1 cellular context compared by ENCODE assay signal in genomic region chr2:38146302-38146916, GRCh38.
A peak's percentile ranks its signal among the peaks of the same experiment; 100 is the strongest.
TF ChIP-seq lines count a peak whose summit lies in the region.

No MANE protein-coding gene starts in this region.

TF ChIP-seq in K562, 482 proteins besides CTCF, POLR2A, EP300 and RAD21 (continued from another document and continues in another):
- TF ChIP-seq, protein P1, sequence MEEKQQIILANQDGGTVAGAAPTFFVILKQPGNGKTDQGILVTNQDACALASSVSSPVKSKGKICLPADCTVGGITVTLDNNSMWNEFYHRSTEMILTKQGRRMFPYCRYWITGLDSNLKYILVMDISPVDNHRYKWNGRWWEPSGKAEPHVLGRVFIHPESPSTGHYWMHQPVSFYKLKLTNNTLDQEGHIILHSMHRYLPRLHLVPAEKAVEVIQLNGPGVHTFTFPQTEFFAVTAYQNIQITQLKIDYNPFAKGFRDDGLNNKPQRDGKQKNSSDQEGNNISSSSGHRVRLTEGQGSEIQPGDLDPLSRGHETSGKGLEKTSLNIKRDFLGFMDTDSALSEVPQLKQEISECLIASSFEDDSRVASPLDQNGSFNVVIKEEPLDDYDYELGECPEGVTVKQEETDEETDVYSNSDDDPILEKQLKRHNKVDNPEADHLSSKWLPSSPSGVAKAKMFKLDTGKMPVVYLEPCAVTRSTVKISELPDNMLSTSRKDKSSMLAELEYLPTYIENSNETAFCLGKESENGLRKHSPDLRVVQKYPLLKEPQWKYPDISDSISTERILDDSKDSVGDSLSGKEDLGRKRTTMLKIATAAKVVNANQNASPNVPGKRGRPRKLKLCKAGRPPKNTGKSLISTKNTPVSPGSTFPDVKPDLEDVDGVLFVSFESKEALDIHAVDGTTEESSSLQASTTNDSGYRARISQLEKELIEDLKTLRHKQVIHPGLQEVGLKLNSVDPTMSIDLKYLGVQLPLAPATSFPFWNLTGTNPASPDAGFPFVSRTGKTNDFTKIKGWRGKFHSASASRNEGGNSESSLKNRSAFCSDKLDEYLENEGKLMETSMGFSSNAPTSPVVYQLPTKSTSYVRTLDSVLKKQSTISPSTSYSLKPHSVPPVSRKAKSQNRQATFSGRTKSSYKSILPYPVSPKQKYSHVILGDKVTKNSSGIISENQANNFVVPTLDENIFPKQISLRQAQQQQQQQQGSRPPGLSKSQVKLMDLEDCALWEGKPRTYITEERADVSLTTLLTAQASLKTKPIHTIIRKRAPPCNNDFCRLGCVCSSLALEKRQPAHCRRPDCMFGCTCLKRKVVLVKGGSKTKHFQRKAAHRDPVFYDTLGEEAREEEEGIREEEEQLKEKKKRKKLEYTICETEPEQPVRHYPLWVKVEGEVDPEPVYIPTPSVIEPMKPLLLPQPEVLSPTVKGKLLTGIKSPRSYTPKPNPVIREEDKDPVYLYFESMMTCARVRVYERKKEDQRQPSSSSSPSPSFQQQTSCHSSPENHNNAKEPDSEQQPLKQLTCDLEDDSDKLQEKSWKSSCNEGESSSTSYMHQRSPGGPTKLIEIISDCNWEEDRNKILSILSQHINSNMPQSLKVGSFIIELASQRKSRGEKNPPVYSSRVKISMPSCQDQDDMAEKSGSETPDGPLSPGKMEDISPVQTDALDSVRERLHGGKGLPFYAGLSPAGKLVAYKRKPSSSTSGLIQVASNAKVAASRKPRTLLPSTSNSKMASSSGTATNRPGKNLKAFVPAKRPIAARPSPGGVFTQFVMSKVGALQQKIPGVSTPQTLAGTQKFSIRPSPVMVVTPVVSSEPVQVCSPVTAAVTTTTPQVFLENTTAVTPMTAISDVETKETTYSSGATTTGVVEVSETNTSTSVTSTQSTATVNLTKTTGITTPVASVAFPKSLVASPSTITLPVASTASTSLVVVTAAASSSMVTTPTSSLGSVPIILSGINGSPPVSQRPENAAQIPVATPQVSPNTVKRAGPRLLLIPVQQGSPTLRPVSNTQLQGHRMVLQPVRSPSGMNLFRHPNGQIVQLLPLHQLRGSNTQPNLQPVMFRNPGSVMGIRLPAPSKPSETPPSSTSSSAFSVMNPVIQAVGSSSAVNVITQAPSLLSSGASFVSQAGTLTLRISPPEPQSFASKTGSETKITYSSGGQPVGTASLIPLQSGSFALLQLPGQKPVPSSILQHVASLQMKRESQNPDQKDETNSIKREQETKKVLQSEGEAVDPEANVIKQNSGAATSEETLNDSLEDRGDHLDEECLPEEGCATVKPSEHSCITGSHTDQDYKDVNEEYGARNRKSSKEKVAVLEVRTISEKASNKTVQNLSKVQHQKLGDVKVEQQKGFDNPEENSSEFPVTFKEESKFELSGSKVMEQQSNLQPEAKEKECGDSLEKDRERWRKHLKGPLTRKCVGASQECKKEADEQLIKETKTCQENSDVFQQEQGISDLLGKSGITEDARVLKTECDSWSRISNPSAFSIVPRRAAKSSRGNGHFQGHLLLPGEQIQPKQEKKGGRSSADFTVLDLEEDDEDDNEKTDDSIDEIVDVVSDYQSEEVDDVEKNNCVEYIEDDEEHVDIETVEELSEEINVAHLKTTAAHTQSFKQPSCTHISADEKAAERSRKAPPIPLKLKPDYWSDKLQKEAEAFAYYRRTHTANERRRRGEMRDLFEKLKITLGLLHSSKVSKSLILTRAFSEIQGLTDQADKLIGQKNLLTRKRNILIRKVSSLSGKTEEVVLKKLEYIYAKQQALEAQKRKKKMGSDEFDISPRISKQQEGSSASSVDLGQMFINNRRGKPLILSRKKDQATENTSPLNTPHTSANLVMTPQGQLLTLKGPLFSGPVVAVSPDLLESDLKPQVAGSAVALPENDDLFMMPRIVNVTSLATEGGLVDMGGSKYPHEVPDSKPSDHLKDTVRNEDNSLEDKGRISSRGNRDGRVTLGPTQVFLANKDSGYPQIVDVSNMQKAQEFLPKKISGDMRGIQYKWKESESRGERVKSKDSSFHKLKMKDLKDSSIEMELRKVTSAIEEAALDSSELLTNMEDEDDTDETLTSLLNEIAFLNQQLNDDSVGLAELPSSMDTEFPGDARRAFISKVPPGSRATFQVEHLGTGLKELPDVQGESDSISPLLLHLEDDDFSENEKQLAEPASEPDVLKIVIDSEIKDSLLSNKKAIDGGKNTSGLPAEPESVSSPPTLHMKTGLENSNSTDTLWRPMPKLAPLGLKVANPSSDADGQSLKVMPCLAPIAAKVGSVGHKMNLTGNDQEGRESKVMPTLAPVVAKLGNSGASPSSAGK (IDR thresholded peaks at IDR 0.05), result peak; percentile 63
- TF ChIP-seq, protein P2, sequence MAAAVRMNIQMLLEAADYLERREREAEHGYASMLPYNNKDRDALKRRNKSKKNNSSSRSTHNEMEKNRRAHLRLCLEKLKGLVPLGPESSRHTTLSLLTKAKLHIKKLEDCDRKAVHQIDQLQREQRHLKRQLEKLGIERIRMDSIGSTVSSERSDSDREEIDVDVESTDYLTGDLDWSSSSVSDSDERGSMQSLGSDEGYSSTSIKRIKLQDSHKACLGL (CRISPR knock-in tag; IDR thresholded peaks at IDR 0.05; ENCODE audit: borderline replicate concordance, poor library complexity, severe bottlenecking), result no peak
- TF ChIP-seq BHLHE40 (IDR thresholded peaks at IDR 0.05; ENCODE audit: low read length) (peak; percentile 52; the same call in 1 of the 2 replicates), ZNF175 (CRISPR knock-in tag; IDR thresholded peaks at IDR 0.05; ENCODE audit: low read depth) (0 out of 2 replicates have a peak, but pooled peaks have one; percentile 8), MEIS2 (IDR thresholded peaks at IDR 0.05; ENCODE audit: partially characterized antibody) (peak; percentile 45), ZNF253 (CRISPR knock-in tag; conservative IDR thresholded peaks at IDR 0.05) (no peak), ETV1 (tag; conservative IDR thresholded peaks at IDR 0.05; ENCODE audit: low read depth) (peak; percentile 56), SNAPC5 (CRISPR knock-in tag; IDR thresholded peaks at IDR 0.05) (no peak), CREM (IDR thresholded peaks at IDR 0.05; ENCODE audit: low read depth) (peak; percentile 69), KLF13 (tag; IDR thresholded peaks at IDR 0.05; ENCODE audit: borderline replicate concordance, low read depth) (peak; percentile 22; the same call in 1 of the 2 replicates), RBM39 (optimal IDR thresholded peaks at IDR 0.05; ENCODE audit: low read depth, low read length) (no peak), PBX2 (CRISPR knock-in tag; IDR thresholded peaks at IDR 0.05; ENCODE audit: low read depth) (no peak), PBX2 (tag; conservative IDR thresholded peaks at IDR 0.05; ENCODE audit: low read depth) (peak; percentile 58), PHB2 (IDR thresholded peaks at IDR 0.05; ENCODE audit: low read depth) (no peak), DMBX1 (CRISPR knock-in tag; IDR thresholded peaks at IDR 0.05; ENCODE audit: borderline replicate concordance) (peak; percentile 13; the same call in 1 of the 2 replicates), LEF1 (IDR thresholded peaks at IDR 0.05) (peak; percentile 77; the same call in 1 of the 2 replicates), MAZ (CRISPR knock-in tag; conservative IDR thresholded peaks at IDR 0.05 in 1 of 2, IDR thresholded peaks at IDR 0.05 in 1 of 2) (peak in 1 of 2 experiments; percentile 4; a peak in 1 of 4 replicates), SOX6 (IDR thresholded peaks at IDR 0.05) (peak; percentile 8; the same call in 1 of the 2 replicates), CBX3 (IDR thresholded peaks at IDR 0.05; ENCODE audit: borderline replicate concordance in 1 of 2, low read length in 2 of 2) (peak in 1 of 2 experiments; percentile 12; a peak in 1 of 3 replicates), MBD2 (IDR thresholded peaks at IDR 0.05; ENCODE audit: borderline replicate concordance, low read depth) (0 out of 2 replicates have a peak, but pooled peaks have one; percentile 27), TEAD2 (tag; IDR thresholded peaks at IDR 0.05) (0 out of 2 replicates have a peak, but pooled peaks have one; percentile 7), ZNF140 (CRISPR knock-in tag; IDR thresholded peaks at IDR 0.05) (no peak), ARID1B (IDR thresholded peaks at IDR 0.05) (no peak), CREBBP (IDR thresholded peaks at IDR 0.05; ENCODE audit: low read depth, low read length) (no peak), HDAC1 (IDR thresholded peaks at IDR 0.05) (0 out of 4 replicates have a peak, but pooled peaks of 1 of the 2 experiments have one; percentile 5), CBX8 (IDR thresholded peaks at IDR 0.05; ENCODE audit: borderline replicate concordance, extremely low read depth, low read depth, low read length, poor library complexity, severe bottlenecking) (no peak), ZNF511 (CRISPR knock-in tag; IDR thresholded peaks at IDR 0.05) (peak; percentile 62; the same call in 1 of the 2 replicates), BRD4 (IDR thresholded peaks at IDR 0.05) (0 out of 2 replicates have a peak, but pooled peaks have one; percentile 27), CCAR2 (IDR thresholded peaks at IDR 0.05; ENCODE audit: low read depth, low read length) (no peak), PML (IDR thresholded peaks at IDR 0.05; ENCODE audit: low read length) (no peak), EGR1 (conservative IDR thresholded peaks at IDR 0.05) (peak; percentile 75)
- TF ChIP-seq, protein P3, sequence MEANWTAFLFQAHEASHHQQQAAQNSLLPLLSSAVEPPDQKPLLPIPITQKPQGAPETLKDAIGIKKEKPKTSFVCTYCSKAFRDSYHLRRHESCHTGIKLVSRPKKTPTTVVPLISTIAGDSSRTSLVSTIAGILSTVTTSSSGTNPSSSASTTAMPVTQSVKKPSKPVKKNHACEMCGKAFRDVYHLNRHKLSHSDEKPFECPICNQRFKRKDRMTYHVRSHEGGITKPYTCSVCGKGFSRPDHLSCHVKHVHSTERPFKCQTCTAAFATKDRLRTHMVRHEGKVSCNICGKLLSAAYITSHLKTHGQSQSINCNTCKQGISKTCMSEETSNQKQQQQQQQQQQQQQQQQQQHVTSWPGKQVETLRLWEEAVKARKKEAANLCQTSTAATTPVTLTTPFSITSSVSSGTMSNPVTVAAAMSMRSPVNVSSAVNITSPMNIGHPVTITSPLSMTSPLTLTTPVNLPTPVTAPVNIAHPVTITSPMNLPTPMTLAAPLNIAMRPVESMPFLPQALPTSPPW (CRISPR knock-in tag; IDR thresholded peaks at IDR 0.05), result peak; percentile 50; the same call in 1 of the 2 replicates
- TF ChIP-seq, protein P4, sequence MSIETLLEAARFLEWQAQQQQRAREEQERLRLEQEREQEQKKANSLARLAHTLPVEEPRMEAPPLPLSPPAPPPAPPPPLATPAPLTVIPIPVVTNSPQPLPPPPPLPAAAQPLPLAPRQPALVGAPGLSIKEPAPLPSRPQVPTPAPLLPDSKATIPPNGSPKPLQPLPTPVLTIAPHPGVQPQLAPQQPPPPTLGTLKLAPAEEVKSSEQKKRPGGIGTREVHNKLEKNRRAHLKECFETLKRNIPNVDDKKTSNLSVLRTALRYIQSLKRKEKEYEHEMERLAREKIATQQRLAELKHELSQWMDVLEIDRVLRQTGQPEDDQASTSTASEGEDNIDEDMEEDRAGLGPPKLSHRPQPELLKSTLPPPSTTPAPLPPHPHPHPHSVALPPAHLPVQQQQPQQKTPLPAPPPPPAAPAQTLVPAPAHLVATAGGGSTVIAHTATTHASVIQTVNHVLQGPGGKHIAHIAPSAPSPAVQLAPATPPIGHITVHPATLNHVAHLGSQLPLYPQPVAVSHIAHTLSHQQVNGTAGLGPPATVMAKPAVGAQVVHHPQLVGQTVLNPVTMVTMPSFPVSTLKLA (conservative IDR thresholded peaks at IDR 0.05), result 0 out of 4 replicates have a peak, but pooled peaks of 1 of the 2 experiments have one; percentile 15
- TF ChIP-seq, protein P5, sequence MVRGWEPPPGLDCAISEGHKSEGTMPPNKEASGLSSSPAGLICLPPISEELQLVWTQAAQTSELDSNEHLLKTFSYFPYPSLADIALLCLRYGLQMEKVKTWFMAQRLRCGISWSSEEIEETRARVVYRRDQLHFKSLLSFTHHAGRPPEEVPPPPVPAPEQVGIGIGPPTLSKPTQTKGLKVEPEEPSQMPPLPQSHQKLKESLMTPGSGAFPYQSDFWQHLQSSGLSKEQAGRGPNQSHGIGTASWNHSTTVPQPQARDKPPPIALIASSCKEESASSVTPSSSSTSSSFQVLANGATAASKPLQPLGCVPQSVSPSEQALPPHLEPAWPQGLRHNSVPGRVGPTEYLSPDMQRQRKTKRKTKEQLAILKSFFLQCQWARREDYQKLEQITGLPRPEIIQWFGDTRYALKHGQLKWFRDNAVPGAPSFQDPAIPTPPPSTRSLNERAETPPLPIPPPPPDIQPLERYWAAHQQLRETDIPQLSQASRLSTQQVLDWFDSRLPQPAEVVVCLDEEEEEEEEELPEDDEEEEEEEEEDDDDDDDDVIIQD (CRISPR knock-in tag; IDR thresholded peaks at IDR 0.05), result no peak
- TF ChIP-seq, protein P6, sequence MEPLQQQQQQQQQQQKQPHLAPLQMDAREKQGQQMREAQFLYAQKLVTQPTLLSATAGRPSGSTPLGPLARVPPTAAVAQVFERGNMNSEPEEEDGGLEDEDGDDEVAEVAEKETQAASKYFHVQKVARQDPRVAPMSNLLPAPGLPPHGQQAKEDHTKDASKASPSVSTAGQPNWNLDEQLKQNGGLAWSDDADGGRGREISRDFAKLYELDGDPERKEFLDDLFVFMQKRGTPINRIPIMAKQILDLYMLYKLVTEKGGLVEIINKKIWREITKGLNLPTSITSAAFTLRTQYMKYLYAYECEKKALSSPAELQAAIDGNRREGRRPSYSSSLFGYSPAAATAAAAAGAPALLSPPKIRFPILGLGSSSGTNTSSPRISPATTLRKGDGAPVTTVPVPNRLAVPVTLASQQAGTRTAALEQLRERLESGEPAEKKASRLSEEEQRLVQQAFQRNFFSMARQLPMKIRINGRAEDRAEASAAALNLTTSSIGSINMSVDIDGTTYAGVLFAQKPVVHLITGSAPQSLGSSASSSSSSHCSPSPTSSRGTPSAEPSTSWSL (CRISPR knock-in tag; IDR thresholded peaks at IDR 0.05; ENCODE audit: borderline replicate concordance), result no peak
